ENCODE assay signal across 8 cellular contexts in genomic region chr10:6136215-6137201, GRCh38. TPM values are rescaled to one million over a fixed set of nuclear protein-coding genes. Genes with fewer than 3 reads are reported as not detected.
A peak's percentile ranks its signal among the peaks of the same experiment; 100 is the strongest.
DNase-seq lines count a peak whose midpoint lies in the region; ATAC-seq and FAIRE-seq lines count a peak whose summit lies in the region.

No MANE protein-coding gene starts in this region.

- H4K20me1 ChIP-seq in Karpas-422 (ENCODE audit: insufficient read depth, low read depth, low read length), result no peaks in the 10 kb centered on the region

- H3K4me1 ChIP-seq in ACC112 (ENCODE audit: control insufficient read depth, insufficient read depth, low read length, unreplicated experiment) (peaks cover 20% of the 10 kb centered on the region), Karpas-422 (ENCODE audit: low read length) (peaks cover 13% of the 10 kb centered on the region)

- peak overlapping the region; percentile 31 for H3K4me3 ChIP-seq in ACC112 (ENCODE audit: low read depth, low read length)
- H3K4me3 ChIP-seq in Karpas-422 (ENCODE audit: low read length), result no peak overlapping the region

- no peaks in the 10 kb centered on the region for H3K36me3 ChIP-seq in ACC112 (ENCODE audit: insufficient read depth, low read length)
- H3K36me3 ChIP-seq in Karpas-422 (ENCODE audit: insufficient read depth, low read length), result no peaks in the 10 kb centered on the region

- H3K9me2 ChIP-seq in Karpas-422 (replicated peaks; ENCODE audit: insufficient read depth, low read length), result no peaks in the 10 kb centered on the region

- H3K27me3 ChIP-seq in ACC112 (ENCODE audit: insufficient read depth, low read length) (peaks cover 16% of the 10 kb centered on the region), Karpas-422 (ENCODE audit: low read length) (no peaks in the 10 kb centered on the region)

- peak; percentile 23 for ATAC-seq in HG03558 (IDR thresholded peaks at IDR 0.05; ENCODE audit: extremely low read depth, unreplicated experiment)

- no peak overlapping the region for H3K9ac ChIP-seq in Karpas-422 (ENCODE audit: low read length)

- H3K79me2 ChIP-seq in ACC112 (ENCODE audit: control insufficient read depth, insufficient read depth, low read length, unreplicated experiment) (no peaks in the 10 kb centered on the region), Karpas-422 (ENCODE audit: low read length) (no peaks in the 10 kb centered on the region)

- no peak overlapping the region for H3K4me2 ChIP-seq in Karpas-422 (ENCODE audit: low read depth, low read length, poor library complexity, severe bottlenecking)

- H3K27ac ChIP-seq in ACC112 (ENCODE audit: low read depth, low read length) (peak overlapping the region; percentile 35; the same call in 1 of the 2 replicates), Karpas-422 (ENCODE audit: low read length) (no peak overlapping the region)

- FAIRE-seq in GM19239 (lab: Jason Lieb, UNC), result peak; percentile 93

- no peaks in the 10 kb centered on the region for H3K9me3 ChIP-seq in Karpas-422 (ENCODE audit: low read length)

- DNase-seq in GM19239 (ENCODE audit: insufficient read length, low spot score) (no peak), DMS153 (lab: John Stamatoyannopoulos, UW) (no peak), Karpas-422 (no peak), Kasumi-1 (lab: John Stamatoyannopoulos, UW) (no peak)
- peak; percentile 44 for DNase-seq in activated naive CD8-positive, alpha-beta T cell treated with anti-CD3 and anti-CD28 coated beads, Interleukin-2, amount 50 U/mL, for 16 hours (ENCODE audit: low read depth, low spot score)
- DNase-seq in stimulated activated CD4-positive, alpha-beta T cell treated with anti-CD3 and anti-CD28 coated beads, Interleukin-4, amount 100 ng/mL, for 24 hours, result peak; percentile 79

- H2AFZ ChIP-seq in ACC112 (ENCODE audit: low read length, unreplicated experiment) (peak overlapping the region; percentile 34), Karpas-422 (ENCODE audit: low read length) (no peak overlapping the region)

RNA-seq across cellular contexts. Expression of gene RBM17, which starts 47.7 kb away (rescaled TPM):
- total RNA-seq in Karpas-422 (2014; rRNA removed; shearing (Covaris generic); ENCODE audit: low replicate concordance), result 72.5 and 96.5 TPM in 2 replicates

Comparison
In these comparisons a context has a peak if more than half of its experiments do, and no peak if none do; other contexts are left out.
1. DNase-seq: peak in activated naive CD8-positive, alpha-beta T cell treated with anti-CD3 and anti-CD28 coated beads, Interleukin-2, amount 50 U/mL, for 16 hours (single experiment) and stimulated activated CD4-positive, alpha-beta T cell treated with anti-CD3 and anti-CD28 coated beads, Interleukin-4, amount 100 ng/mL, for 24 hours (single experiment); none in GM19239 (single experiment), DMS153 (single experiment), Karpas-422 (single experiment) and Kasumi-1 (0 of 2).